In the genomic region with DNA sequence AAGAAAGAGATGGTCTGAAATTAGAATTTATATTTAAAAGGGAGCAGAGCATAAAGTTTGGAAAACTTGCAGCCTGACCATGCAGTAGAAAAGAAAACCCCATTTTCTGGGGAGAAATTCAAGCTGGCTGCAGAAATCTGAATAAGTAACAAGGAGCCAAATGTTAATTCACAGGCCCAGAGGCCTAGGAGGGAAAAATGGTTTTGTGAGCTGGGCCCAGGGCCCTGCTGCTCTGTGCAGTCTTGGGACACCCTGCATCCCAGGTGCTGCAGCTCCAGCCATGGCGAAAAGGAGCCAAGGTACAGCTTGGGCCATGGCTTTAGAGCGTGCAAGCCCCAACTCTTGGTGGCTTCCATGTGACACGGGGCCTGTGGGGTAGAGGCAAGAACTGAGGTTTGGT, we compare ENCODE assay signal across 23 cellular contexts. TPM values are rescaled to one million over a fixed set of nuclear protein-coding genes. Genes with fewer than 3 reads are reported as not detected.
DNase-seq lines count a peak whose midpoint lies in the region; ATAC-seq, FAIRE-seq and TF ChIP-seq lines count a peak whose summit lies in the region.
"Had no signal": no experiment of that assay in that cellular context is flagged by ENCODE, and none has a peak within 500 bp of the region (broad histone marks: within the 10 kb centered on the region; RNA-seq: fewer than 3 reads in every experiment).

No MANE protein-coding gene starts in this region.

- no peak for DNase-seq in CD4-positive, alpha-beta T cell
- DNase-seq in K562 (ENCODE audit: extremely low read depth in 1 of 4, low spot score in 3 of 4), result no peak
- DNase-seq in left lobe of liver (ENCODE audit: low spot score), result no peak
- DNase-seq in vagina (ENCODE audit: extremely low spot score in 2 of 2), result no peak
- DNase-seq in activated T-helper 1 cell treated with anti-CD3 and anti-CD28 coated beads, Interleukin-12 subunit alpha, Interleukin-12 subunit beta, Interleukin-2, Interleukin-4 antibody, amounts not matched to agents 30 ng/mL and 10 ng/mL and 1 ng/mL, durations not matched to agents 14 hours and 24 hours and 36 hours (ENCODE audit: low spot score), result no peak
- DNase-seq in CD1c-positive myeloid dendritic cell (ENCODE audit: extremely low spot score), result no peak
- DNase-seq: 8988T; AML-193; Caco-2; Calu3; CD4-positive, CD25-positive, alpha-beta regulatory T cell; CD8-positive, alpha-beta T cell; DMS79 treated with DMSO at 0.1 percent for 48 hours; GF-D8 had no signal

- H3K36me3 Mint-ChIP-seq in CD4-positive, alpha-beta T cell (ENCODE audit: low read depth), result peaks cover 96% of the 10 kb centered on the region
- peaks cover 61% of the 10 kb centered on the region for H3K36me3 Mint-ChIP-seq in activated T-helper 1 cell treated with anti-CD3 and anti-CD28 coated beads, Interleukin-12 subunit alpha, Interleukin-12 subunit beta, Interleukin-2, Interleukin-4 antibody, amounts not matched to agents 30 ng/mL and 10 ng/mL and 1 ng/mL, durations not matched to agents 14 hours and 24 hours and 36 hours (ENCODE audit: low read depth)

- intact Hi-C loops in CD4-positive, alpha-beta T cell (cut with DNase I, micrococcal nuclease), result no loop called here
- intact Hi-C loops in K562 (cut with micrococcal nuclease) (no loop called here), vagina (cut with DNase I) (no loop called here)
- intact Hi-C loops in activated T-helper 1 cell treated with anti-CD3 and anti-CD28 coated beads, Interleukin-12 subunit alpha, Interleukin-12 subunit beta, Interleukin-2, Interleukin-4 antibody, amounts not matched to agents 30 ng/mL and 10 ng/mL and 1 ng/mL, durations not matched to agents 14 hours and 24 hours and 36 hours (cut with micrococcal nuclease), result no loop called here

- H3K9me3 ChIP-seq in CD4-positive, alpha-beta T cell (ENCODE audit: control insufficient read depth, low read length), result no peaks in the 10 kb centered on the region
- H3K9me3 ChIP-seq in K562 (replicated peaks; ENCODE audit: control insufficient read depth, insufficient read depth, low read depth, low read length), result no peaks in the 10 kb centered on the region; the same call in 1 of the 2 replicates
- no peaks in the 10 kb centered on the region for H3K9me3 ChIP-seq in vagina

- 97% methylated on average over 3 of the region's 3 CpGs for WGBS in K562 (ENCODE audit: insufficient coverage, low coverage, missing lambda C conversion rate)

- H3K4me1 Mint-ChIP-seq in CD4-positive, alpha-beta T cell (ENCODE audit: low read depth), result peaks cover 13% of the 10 kb centered on the region
- H3K4me1 Mint-ChIP-seq in activated T-helper 1 cell treated with anti-CD3 and anti-CD28 coated beads, Interleukin-12 subunit alpha, Interleukin-12 subunit beta, Interleukin-2, Interleukin-4 antibody, amounts not matched to agents 30 ng/mL and 10 ng/mL and 1 ng/mL, durations not matched to agents 14 hours and 24 hours and 36 hours (ENCODE audit: low read depth), result no peaks in the 10 kb centered on the region
- H3K4me1 Mint-ChIP-seq: B cell had no signal

- no peak overlapping the region for H2AFZ ChIP-seq in K562 (ENCODE audit: low read depth, low read length)

- no peak overlapping the region for H3K4me3 ChIP-seq in K562
- H3K4me3 ChIP-seq in vagina, result no peak overlapping the region
- H3K4me3 ChIP-seq: GM12878 had no signal

- no peak for ATAC-seq in CD4-positive, alpha-beta T cell (ENCODE audit: poor library complexity)
- ATAC-seq in K562, result no peak
- ATAC-seq in left lobe of liver, result peak; percentile 13
- ATAC-seq: CD8-positive, alpha-beta T cell; GM12878 had no signal

- H3K9ac ChIP-seq in K562 (ENCODE audit: insufficient read depth in 1 of 2, low read depth in 2 of 2, low read length in 2 of 2), result no peak overlapping the region
- H3K9ac ChIP-seq: BLaER1 treated with 17β-estradiol and CSF1 and Interleukin-3, amounts not matched to agents 10 nM and 100 nM had no signal

- POLR2A ChIA-PET in CD4-positive, alpha-beta T cell (lab: Charles Lee), result no interaction called here
- POLR2A ChIA-PET in K562 (lab: Yijun Ruan, JAX), result no interaction called here

- no peaks in the 10 kb centered on the region for H4K20me1 ChIP-seq in K562 (replicated peaks; ENCODE audit: control insufficient read depth, insufficient read depth, low read length)

- H3K4me1 ChIP-seq in K562 (replicated peaks in 1 of 2; ENCODE audit: control insufficient read depth in 2 of 2, insufficient read depth in 2 of 2, low read length in 2 of 2), result no peaks in the 10 kb centered on the region
- H3K4me1 ChIP-seq in vagina, result no peaks in the 10 kb centered on the region
- H3K4me1 ChIP-seq: BLaER1 treated with 17β-estradiol and CSF1 and Interleukin-3, amounts not matched to agents 10 nM and 100 nM had no signal

- TF ChIP-seq CTCF in CD4-positive, alpha-beta T cell (IDR thresholded peaks at IDR 0.05), result no peak
- TF ChIP-seq CTCF in K562 (IDR thresholded peaks at IDR 0.05 in 2 of 3, conservative IDR thresholded peaks at IDR 0.05 in 1 of 3; ENCODE audit: insufficient read depth in 2 of 3, low read depth in 1 of 3, low read length in 3 of 3) (no peak), vagina (IDR thresholded peaks at IDR 0.05) (no peak)

- no peak overlapping the region for H3K4me2 ChIP-seq in K562 (ENCODE audit: insufficient read depth, low read length)
- H3K4me2 ChIP-seq: BLaER1 treated with 17β-estradiol and CSF1 and Interleukin-3, amounts not matched to agents 10 nM and 100 nM had no signal

- TF ChIP-seq POLR2A in K562 (conservative IDR thresholded peaks at IDR 0.05), result no peak
- TF ChIP-seq POLR2A in vagina (IDR thresholded peaks at IDR 0.05), result no peak

- CTCF ChIA-PET in CD4-positive, alpha-beta T cell (lab: Charles Lee), result no interaction called here
- CTCF ChIA-PET in K562 (lab: Yijun Ruan, JAX; ENCODE audit: low intra/inter-chr PET ratio), result no interaction called here

- H3K9me1 ChIP-seq in K562 (ENCODE audit: control insufficient read depth, insufficient read depth, low read length), result no peaks in the 10 kb centered on the region

- no peak for FAIRE-seq in K562 (lab: Jason Lieb, UNC)
- FAIRE-seq: A204.1, D721Med, G401.6, GM12878, GM12892, GM18507 had no signal

- H3K27me3 ChIP-seq in CD4-positive, alpha-beta T cell (ENCODE audit: control insufficient read depth, insufficient read depth, low read length), result no peaks in the 10 kb centered on the region
- H3K27me3 ChIP-seq in K562 (ENCODE audit: control insufficient read depth in 2 of 2, insufficient read depth in 2 of 2, low read length in 2 of 2), result no peaks in the 10 kb centered on the region
- H3K27me3 ChIP-seq in vagina, result no peaks in the 10 kb centered on the region
- H3K27me3 ChIP-seq: BLaER1 treated with 17β-estradiol and CSF1 and Interleukin-3, amounts not matched to agents 10 nM and 100 nM had no signal

- H3K27ac ChIP-seq in CD4-positive, alpha-beta T cell (ENCODE audit: low read depth, low read length), result no peak overlapping the region
- H3K27ac ChIP-seq in K562 (ENCODE audit: extremely low read depth, low read depth, low read length) (no peak overlapping the region), vagina (no peak overlapping the region)
- H3K27ac ChIP-seq: BLaER1 treated with 17β-estradiol and CSF1 and Interleukin-3, amounts not matched to agents 10 nM and 100 nM; C4-2B had no signal

- H3K27me3 Mint-ChIP-seq in CD4-positive, alpha-beta T cell, result no peaks in the 10 kb centered on the region
- no peaks in the 10 kb centered on the region for H3K27me3 Mint-ChIP-seq in activated T-helper 1 cell treated with anti-CD3 and anti-CD28 coated beads, Interleukin-12 subunit alpha, Interleukin-12 subunit beta, Interleukin-2, Interleukin-4 antibody, amounts not matched to agents 30 ng/mL and 10 ng/mL and 1 ng/mL, durations not matched to agents 14 hours and 24 hours and 36 hours (ENCODE audit: insufficient read depth)
- H3K27me3 Mint-ChIP-seq: B cell; CD4-positive, CD25-positive, alpha-beta regulatory T cell had no signal

- TF ChIP-seq EP300 in K562 (IDR thresholded peaks at IDR 0.05; ENCODE audit: low read length), result no peak

- peaks cover 81% of the 10 kb centered on the region; the same call in 2 of the 3 replicates for H3K36me3 ChIP-seq in K562 (ENCODE audit: control insufficient read depth, insufficient read depth, low read length)
- peaks cover 0 to 66% of the 10 kb centered on the region in 2 donors for H3K36me3 ChIP-seq in vagina

- H3K9me3 Mint-ChIP-seq in CD4-positive, alpha-beta T cell, result peaks cover 2% of the 10 kb centered on the region
- peaks cover 5% of the 10 kb centered on the region for H3K9me3 Mint-ChIP-seq in activated T-helper 1 cell treated with anti-CD3 and anti-CD28 coated beads, Interleukin-12 subunit alpha, Interleukin-12 subunit beta, Interleukin-2, Interleukin-4 antibody, amounts not matched to agents 30 ng/mL and 10 ng/mL and 1 ng/mL, durations not matched to agents 14 hours and 24 hours and 36 hours
- H3K9me3 Mint-ChIP-seq: CD8-positive, alpha-beta T cell had no signal

- H3K79me2 ChIP-seq in K562 (ENCODE audit: control insufficient read depth, insufficient read depth, low read length), result no peaks in the 10 kb centered on the region

- TF ChIP-seq RAD21 in K562 (CRISPR knock-in tag; conservative IDR thresholded peaks at IDR 0.05 in 1 of 2, IDR thresholded peaks at IDR 0.05 in 1 of 2), result no peak

- no TSS peak for BruUV-seq in K562 (replicated peaks; lab: Mats Ljungman, UMichigan)

- no peak overlapping the region for H3K4me3 Mint-ChIP-seq in CD4-positive, alpha-beta T cell
- H3K4me3 Mint-ChIP-seq in activated T-helper 1 cell treated with anti-CD3 and anti-CD28 coated beads, Interleukin-12 subunit alpha, Interleukin-12 subunit beta, Interleukin-2, Interleukin-4 antibody, amounts not matched to agents 30 ng/mL and 10 ng/mL and 1 ng/mL, durations not matched to agents 14 hours and 24 hours and 36 hours, result no peak overlapping the region
- H3K4me3 Mint-ChIP-seq: B cell; CD4-positive, CD25-positive, alpha-beta regulatory T cell; CD8-positive, alpha-beta T cell had no signal

- in situ Hi-C loops in K562 (cut with MboI), result no loop called here

- peak overlapping the region; percentile 60 for H3K27ac Mint-ChIP-seq in CD4-positive, alpha-beta T cell
- H3K27ac Mint-ChIP-seq in activated T-helper 1 cell treated with anti-CD3 and anti-CD28 coated beads, Interleukin-12 subunit alpha, Interleukin-12 subunit beta, Interleukin-2, Interleukin-4 antibody, amounts not matched to agents 30 ng/mL and 10 ng/mL and 1 ng/mL, durations not matched to agents 14 hours and 24 hours and 36 hours, result no peak overlapping the region

RNA-seq across cellular contexts. Expression of a gene that starts 41.3 kb away (rescaled TPM):
- total RNA-seq in CD4-positive, alpha-beta T cell, result 10 to 100 TPM; 40.8 to 42.6 TPM
- 12.8 and 27.9 TPM in 2 replicates for total RNA-seq in K562 (2011; cell fraction: chromatin; rRNA removed; ENCODE audit: low replicate concordance)
- 6.6 and 9.0 TPM in 2 replicates for total RNA-seq in K562 (2011; cell fraction: nucleolus; rRNA removed)
- 16.8 and 26.4 TPM in 2 replicates for total RNA-seq in K562 (2011; cell fraction: nucleoplasm; rRNA removed)
- total RNA-seq in K562 (2014; rRNA removed) (17.4 and 17.7 TPM in 2 replicates), K562 (2014; rRNA removed; fragmentation: Illumina TruSeq; extraction: Trizol) (30.8 and 42.9 TPM in 2 replicates), K562 (2015; rRNA removed; fragmentation: Illumina TruSeq; extraction: Trizol) (27.4 and 35.2 TPM in 2 replicates), K562 (2021) (23.1 and 23.5 TPM in 2 replicates), left lobe of liver (5.6 TPM), vagina (20.9 TPM)
- polyA plus RNA-seq in K562 (2011; rRNA removed) (36.8 and 45.9 TPM in 2 replicates), K562 (2014; fragmentation: Illumina TruSeq; extraction: Trizol) (27.6 and 35.8 TPM in 2 replicates), K562 (2014; fragmentation: Nextera tagmentation; extraction: Ambion mirVana) (10 to 100 TPM; 13.2 to 19.5 TPM), K562 (2014; rRNA removed) (30.2 and 31.3 TPM in 2 replicates)
- 3.9 and 9.8 TPM in 2 replicates for polyA plus RNA-seq in K562 (2011; cell fraction: cytosol; rRNA removed)
- polyA plus RNA-seq in K562 (2011; cell fraction: nucleus; rRNA removed), result 9.4 and 14.2 TPM in 2 replicates
- 33.9 and 54.4 TPM in 2 replicates for polyA plus RNA-seq in K562 (2012)
- polyA minus RNA-seq in K562 (2011; rRNA and poly(A)+ RNA removed), result 20.7 and 21.7 TPM in 2 replicates
- 6.5 and 8.4 TPM in 2 replicates for polyA minus RNA-seq in K562 (2011; cell fraction: cytosol; rRNA and poly(A)+ RNA removed)
- 9.6 and 12.2 TPM in 2 replicates for polyA minus RNA-seq in K562 (2011; cell fraction: nucleus; rRNA and poly(A)+ RNA removed)
- 21.5 and 22.0 TPM in 2 replicates for total RNA-seq in activated T-helper 1 cell treated with anti-CD3 and anti-CD28 coated beads, Interleukin-12 subunit alpha, Interleukin-12 subunit beta, Interleukin-2, Interleukin-4 antibody, amounts not matched to agents 30 ng/mL and 10 ng/mL and 1 ng/mL, durations not matched to agents 14 hours and 24 hours and 36 hours

RNA-seq across cellular contexts. Expression of a gene that starts 56.6 kb away (rescaled TPM):
- 10 to 100 TPM; 47.7 to 50.3 TPM for total RNA-seq in CD4-positive, alpha-beta T cell
- total RNA-seq in K562 (2011; cell fraction: chromatin; rRNA removed; ENCODE audit: low replicate concordance), result 40.4 and 120 TPM in 2 replicates
- total RNA-seq in K562 (2011; cell fraction: nucleolus; rRNA removed), result 17.2 and 19.1 TPM in 2 replicates
- total RNA-seq in K562 (2011; cell fraction: nucleoplasm; rRNA removed), result 40.8 and 59.5 TPM in 2 replicates
- 35.3 and 43.5 TPM in 2 replicates for total RNA-seq in K562 (2014; rRNA removed)
- total RNA-seq in K562 (2014; rRNA removed; fragmentation: Illumina TruSeq; extraction: Trizol), result 51.6 and 57.3 TPM in 2 replicates
- 50.3 and 59.2 TPM in 2 replicates for total RNA-seq in K562 (2015; rRNA removed; fragmentation: Illumina TruSeq; extraction: Trizol)
- total RNA-seq in K562 (2021), result 43.6 and 50.1 TPM in 2 replicates
- polyA plus RNA-seq in K562 (2011; rRNA removed), result 31.1 and 41.9 TPM in 2 replicates
- 10.5 and 16.0 TPM in 2 replicates for polyA plus RNA-seq in K562 (2011; cell fraction: cytosol; rRNA removed)
- 16.6 and 21.7 TPM in 2 replicates for polyA plus RNA-seq in K562 (2011; cell fraction: nucleus; rRNA removed)
- 32.9 and 35.6 TPM in 2 replicates for polyA plus RNA-seq in K562 (2012)
- 45.0 and 48.2 TPM in 2 replicates for polyA plus RNA-seq in K562 (2014; fragmentation: Illumina TruSeq; extraction: Trizol)
- 10 to 100 TPM; 13.2 to 15.7 TPM for polyA plus RNA-seq in K562 (2014; fragmentation: Nextera tagmentation; extraction: Ambion mirVana)
- polyA plus RNA-seq in K562 (2014; rRNA removed), result 35.2 and 35.6 TPM in 2 replicates
- polyA minus RNA-seq in K562 (2011; rRNA and poly(A)+ RNA removed), result 51.3 and 56.4 TPM in 2 replicates
- 22.6 and 27.6 TPM in 2 replicates for polyA minus RNA-seq in K562 (2011; cell fraction: cytosol; rRNA and poly(A)+ RNA removed)
- 23.6 and 43.3 TPM in 2 replicates for polyA minus RNA-seq in K562 (2011; cell fraction: nucleus; rRNA and poly(A)+ RNA removed)
- 38.7 TPM for total RNA-seq in left lobe of liver
- 44.9 TPM for total RNA-seq in vagina
- 69.8 and 74.6 TPM in 2 replicates for total RNA-seq in activated T-helper 1 cell treated with anti-CD3 and anti-CD28 coated beads, Interleukin-12 subunit alpha, Interleukin-12 subunit beta, Interleukin-2, Interleukin-4 antibody, amounts not matched to agents 30 ng/mL and 10 ng/mL and 1 ng/mL, durations not matched to agents 14 hours and 24 hours and 36 hours
